Comparison of ENCODE assay signal across 8 cellular contexts in genomic region chr19:13181747-13182388, GRCh38.
DNase-seq lines count a peak whose midpoint lies in the region; ATAC-seq lines count a peak whose summit lies in the region.

No MANE protein-coding gene starts in this region.

- DNase-seq in AG20443 (ENCODE audit: low spot score): peak; percentile 74
- DNase-seq in HUDEP-2 (lab: John Stamatoyannopoulos, UW; ENCODE audit: unreplicated experiment in 76 of 76): peak in 39 of 76 experiments; percentile 10 to 69 (median 32)
- DNase-seq in activated CD8-positive, alpha-beta memory T cell treated with anti-CD3 and anti-CD28 coated beads, Interleukin-2, amount 50 U/mL, for 48 hours: peak; percentile 70
- peak; percentile 46 for DNase-seq in globus pallidus (ENCODE audit: low spot score)
- peak; percentile 39 to 95 (median 68) for DNase-seq in posterior cingulate gyrus

- no peak for ATAC-seq in HG03025 (IDR thresholded peaks at IDR 0.05; ENCODE audit: low FRiP score, unreplicated experiment)
- ATAC-seq in GM19035 (IDR thresholded peaks at IDR 0.05; ENCODE audit: unreplicated experiment): no peak
- no peak for ATAC-seq in GM19455 (IDR thresholded peaks at IDR 0.05; ENCODE audit: unreplicated experiment)

- intact Hi-C loops in posterior cingulate gyrus (cut with DNase I): no loop called here
